In the genomic region with DNA sequence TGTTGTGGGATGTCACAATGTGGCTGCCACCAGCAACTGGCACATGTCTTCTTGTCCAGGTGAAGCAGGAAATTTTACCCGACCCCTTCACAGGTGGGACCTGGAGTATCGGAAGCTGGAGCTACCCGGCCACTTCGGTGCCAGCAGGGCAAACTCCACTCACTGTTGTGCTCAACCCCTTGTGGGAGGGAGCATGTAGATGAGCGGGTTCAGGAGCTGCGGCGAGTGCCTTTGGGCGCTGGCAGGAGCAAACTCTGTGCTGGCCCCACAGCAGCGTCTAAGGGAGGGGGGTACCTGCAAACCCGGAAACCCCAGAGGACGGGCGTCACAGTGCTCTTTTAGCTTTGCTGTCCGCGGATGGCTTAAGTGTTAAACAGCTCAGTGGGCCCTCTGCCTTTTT, we compare ENCODE assay signal across 22 cellular contexts. TPM values are rescaled to one million over a fixed set of nuclear protein-coding genes. Genes with fewer than 3 reads are reported as not detected.
A peak's percentile ranks its signal among the peaks of the same experiment; 100 is the strongest.
DNase-seq lines count a peak whose midpoint lies in the region; ATAC-seq and TF ChIP-seq lines count a peak whose summit lies in the region.
"Had no signal": no experiment of that assay in that cellular context is flagged by ENCODE, and none has a peak within 500 bp of the region (broad histone marks: within the 10 kb centered on the region; RNA-seq: fewer than 3 reads in every experiment).

No MANE protein-coding gene starts in this region.

- DNase-seq in Right ventricle myocardium superior = peak; percentile 15
- no peak for DNase-seq in heart left ventricle
- DNase-seq in RWPE1 (ENCODE audit: low spot score) = no peak
- DNase-seq in left lobe of liver (ENCODE audit: low spot score) = no peak
- DNase-seq in sigmoid colon = peak; percentile 60
- no peak for DNase-seq in NCI-H187 treated with DMSO at 0.1 percent for 48 hours (lab: John Stamatoyannopoulos, UW)
- DNase-seq in HAP-1 (ENCODE audit: low spot score in 2 of 2) = no peak
- DNase-seq: Calu3, GM23248, Kasumi-1, MV-4-11, NCI-H1105, NCI-H1436 treated with DMSO at 0.1 percent for 48 hours, NCI-H1930, NCI-H526 treated with DMSO at 0.1 percent for 48 hours, PC-9, RPMI8226, SK-N-SH, SW 1271 had no signal

- H3K36me3 ChIP-seq in heart left ventricle = no peaks in the 10 kb centered on the region
- no peaks in the 10 kb centered on the region for H3K36me3 ChIP-seq in sigmoid colon
- H3K36me3 ChIP-seq in HAP-1 (replicated peaks) = no peaks in the 10 kb centered on the region

- CTCF ChIA-PET in RWPE1 (lab: Yijun Ruan, JAX) = no interaction called here

- no peak for TF ChIP-seq CTCF in heart left ventricle (IDR thresholded peaks at IDR 0.05)
- no peak for TF ChIP-seq CTCF in RWPE1 (conservative IDR thresholded peaks at IDR 0.05; ENCODE audit: low read depth)
- no peak for TF ChIP-seq CTCF in sigmoid colon (IDR thresholded peaks at IDR 0.05)

- WGBS in heart left ventricle, 4 donors = 62 to 75% (median 67%) methylated on average over 14 of the region's 14 CpGs
- WGBS in sigmoid colon, 2 donors = 30 to 59% methylated on average over 14 of the region's 14 CpGs

- no peak overlapping the region for H3K27ac ChIP-seq in heart left ventricle
- peak overlapping the region; percentile 49 for H3K27ac ChIP-seq in RWPE1
- no peak overlapping the region for H3K27ac ChIP-seq in sigmoid colon
- H3K27ac ChIP-seq: GM23248 had no signal

- H3K4me1 ChIP-seq in heart left ventricle (no peaks in the 10 kb centered on the region), sigmoid colon (peaks cover 0 to 3% (median 0%) of the 10 kb centered on the region in 4 donors), HAP-1 (no peaks in the 10 kb centered on the region; the same call in 1 of the 2 replicates)

- no peak for ATAC-seq in Right ventricle myocardium superior (ENCODE audit: poor library complexity)
- ATAC-seq in heart left ventricle = no peak
- peak; percentile 74 for ATAC-seq in left lobe of liver
- no peak for ATAC-seq in HG03135 (IDR thresholded peaks at IDR 0.05; ENCODE audit: unreplicated experiment)
- ATAC-seq: HCT116, K562 had no signal

- H3K9me3 ChIP-seq in heart left ventricle (no peaks in the 10 kb centered on the region), sigmoid colon (no peaks in the 10 kb centered on the region), HAP-1 (no peaks in the 10 kb centered on the region)
- H3K9me3 ChIP-seq: SK-N-SH had no signal

- TF ChIP-seq EP300 in sigmoid colon (IDR thresholded peaks at IDR 0.05) = no peak

- intact Hi-C loops in Right ventricle myocardium superior (cut with DNase I) = no loop called here
- intact Hi-C loops in heart left ventricle (cut with DNase I) = no loop called here
- intact Hi-C loops in sigmoid colon (cut with DNase I) = no loop called here

- TF ChIP-seq POLR2A in heart left ventricle (IDR thresholded peaks at IDR 0.05) (no peak), sigmoid colon (IDR thresholded peaks at IDR 0.05) (no peak)

- in situ Hi-C loops in HAP-1 (cut with MboI; ENCODE audit: low sequenced_read_pairs) = no loop called here

- POLR2A ChIA-PET in RWPE1 (lab: Yijun Ruan, JAX; ENCODE audit: low non-redundant PET) = no interaction called here

- H3K4me3 ChIP-seq in heart left ventricle (no peak overlapping the region), sigmoid colon (no peak overlapping the region), HAP-1 (no peak overlapping the region)
- H3K4me3 ChIP-seq: GM23248, K562, PC-9 had no signal

- H3K27me3 ChIP-seq in heart left ventricle (peaks cover 0 to 56% (median 18%) of the 10 kb centered on the region in 9 donors), sigmoid colon (no peaks in the 10 kb centered on the region), HAP-1 (ENCODE audit: low read depth) (no peaks in the 10 kb centered on the region)

RNA-seq across cellular contexts. Expression of a gene that starts 20.7 kb away (rescaled TPM):
- total RNA-seq in Right ventricle myocardium superior (32.0 TPM), heart left ventricle (10 to 100 TPM; 16.7 to 51.5 (median 33.6) TPM), left lobe of liver (110 TPM), sigmoid colon (10 to 100 TPM; 14.6 to 63.4 (median 35.7) TPM)
- polyA plus RNA-seq in heart left ventricle (10 to 100 TPM; 16.9 to 26.0 TPM), sigmoid colon (10 to 100 TPM; 18.0 to 70.1 (median 22.2) TPM)
- polyA plus RNA-seq: K562 had no signal

Comparison
In these comparisons a context has a peak if more than half of its experiments do, and no peak if none do; other contexts are left out.
1. DNase-seq: peak in Right ventricle myocardium superior (single experiment) and sigmoid colon (single experiment); none in heart left ventricle (0 of 5), RWPE1 (single experiment), left lobe of liver (single experiment), NCI-H187 treated with DMSO at 0.1 percent for 48 hours (single experiment) and HAP-1 (0 of 2).